Comparison of ENCODE assay signal across 1 cellular context in the genomic region with DNA sequence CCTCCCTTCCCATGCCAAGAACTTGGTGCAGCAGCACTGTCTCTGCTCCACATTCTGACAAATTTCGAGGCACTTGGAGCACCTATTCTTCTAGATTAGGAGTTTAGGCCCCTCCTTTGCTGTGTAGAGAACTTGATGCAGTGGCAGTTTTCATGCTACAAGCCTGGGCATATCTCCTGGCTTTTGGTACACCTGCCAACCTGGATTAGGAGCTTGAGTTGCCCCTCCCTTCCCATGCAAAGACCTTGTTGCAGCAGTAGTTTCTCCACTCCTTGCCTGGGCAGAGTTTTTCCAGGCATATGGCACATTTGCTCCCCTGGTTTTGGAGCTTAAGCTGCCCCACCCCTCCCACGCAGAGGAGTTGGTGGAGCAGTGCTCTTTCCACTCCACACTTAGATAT.
TF ChIP-seq lines count a peak whose summit lies in the region.

No MANE protein-coding gene starts in this region.

TF ChIP-seq in H1, 55 proteins besides CTCF, POLR2A, EP300 and RAD21 (continued from another document):
- TF ChIP-seq ATF2 (IDR thresholded peaks at IDR 0.05; ENCODE audit: low read length) (no peak), E2F6 (IDR thresholded peaks at IDR 0.05) (no peak), NANOG (IDR thresholded peaks at IDR 0.05; ENCODE audit: insufficient read depth, low read depth, low read length, poor library complexity, severe bottlenecking) (no peak), SRF (IDR thresholded peaks at IDR 0.05; ENCODE audit: low read depth, low read length) (no peak), KDM1A (IDR thresholded peaks at IDR 0.05; ENCODE audit: borderline replicate concordance, low read length) (no peak), ZNF274 (IDR thresholded peaks at IDR 0.05; ENCODE audit: borderline replicate concordance, extremely low read depth, low read length) (no peak), KDM4A (IDR thresholded peaks at IDR 0.05; ENCODE audit: low read depth, low read length, severe bottlenecking) (no peak), SP2 (IDR thresholded peaks at IDR 0.05; ENCODE audit: low read length) (no peak), BACH1 (IDR thresholded peaks at IDR 0.05; ENCODE audit: low read length) (no peak)
- TF ChIP-seq, protein P1, sequence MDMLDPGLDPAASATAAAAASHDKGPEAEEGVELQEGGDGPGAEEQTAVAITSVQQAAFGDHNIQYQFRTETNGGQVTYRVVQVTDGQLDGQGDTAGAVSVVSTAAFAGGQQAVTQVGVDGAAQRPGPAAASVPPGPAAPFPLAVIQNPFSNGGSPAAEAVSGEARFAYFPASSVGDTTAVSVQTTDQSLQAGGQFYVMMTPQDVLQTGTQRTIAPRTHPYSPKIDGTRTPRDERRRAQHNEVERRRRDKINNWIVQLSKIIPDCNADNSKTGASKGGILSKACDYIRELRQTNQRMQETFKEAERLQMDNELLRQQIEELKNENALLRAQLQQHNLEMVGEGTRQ (IDR thresholded peaks at IDR 0.05; ENCODE audit: low read length): no peak
